Comparison of ENCODE assay signal across 22 cellular contexts in the genomic region with DNA sequence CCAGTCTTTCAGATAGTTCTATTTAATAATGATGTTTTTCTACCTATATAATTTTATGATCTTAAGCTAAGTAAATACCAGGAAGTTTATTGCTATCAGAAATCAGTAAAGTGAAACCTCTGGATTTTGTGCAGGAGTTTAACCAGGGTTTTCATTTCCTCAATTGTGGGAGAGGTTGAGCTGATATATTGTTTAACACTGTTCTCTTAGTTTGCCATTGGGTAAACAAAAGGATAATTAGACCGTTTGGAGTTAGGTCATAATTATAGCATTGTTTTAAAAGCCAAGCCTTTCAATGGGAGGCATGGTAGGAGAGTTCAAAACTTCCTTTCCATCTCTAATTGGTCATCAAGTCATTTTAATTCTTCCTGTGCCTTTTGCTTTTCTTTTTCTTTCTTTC. TPM values are rescaled to one million over a fixed set of nuclear protein-coding genes. Genes with fewer than 3 reads are reported as not detected.
DNase-seq lines count a peak whose midpoint lies in the region; FAIRE-seq and TF ChIP-seq lines count a peak whose summit lies in the region.
"Had no signal": no experiment of that assay in that cellular context is flagged by ENCODE, and none has a peak within 500 bp of the region (broad histone marks: within the 10 kb centered on the region; RNA-seq: fewer than 3 reads in every experiment).

No MANE protein-coding gene starts in this region.

- peak overlapping the region in 3 of 4 donors; percentile 48 to 76 (median 60) for H3K27ac ChIP-seq in transverse colon
- H3K27ac ChIP-seq: HL-60 had no signal

- TF ChIP-seq CTCF in transverse colon (IDR thresholded peaks at IDR 0.05) (no peak), osteocyte (IDR thresholded peaks at IDR 0.05) (no peak)

- TF ChIP-seq POLR2A in transverse colon (IDR thresholded peaks at IDR 0.05): no peak

- H3K4me1 ChIP-seq in transverse colon: peaks cover 0 to 24% (median 10%) of the 10 kb centered on the region in 4 donors
- H3K4me1 ChIP-seq: Caco-2 had no signal

- no peaks in the 10 kb centered on the region for H3K27me3 ChIP-seq in transverse colon

- peaks cover 5% of the 10 kb centered on the region for H3K4me1 Mint-ChIP-seq in osteocyte (ENCODE audit: unreplicated experiment)
- H3K4me1 Mint-ChIP-seq: B cell, H9 had no signal

- no peak overlapping the region for H3K4me3 Mint-ChIP-seq in osteocyte (ENCODE audit: unreplicated experiment)
- H3K4me3 Mint-ChIP-seq: B cell, H9 had no signal

- DNase-seq in NCI-H1417 (lab: John Stamatoyannopoulos, UW) (peak in 2 of 3 experiments; percentile 13 to 55), NCI-H1417 treated with DMSO at 0.1 percent for 48 hours (lab: John Stamatoyannopoulos, UW) (no peak), OCI-M1 (lab: John Stamatoyannopoulos, UW) (peak; percentile 30), frontal cortex (ENCODE audit: low spot score in 2 of 2) (no peak), transverse colon (no peak), osteocyte (ENCODE audit: extremely low spot score, unreplicated experiment) (no peak), cardiac septum (ENCODE audit: low spot score) (no peak), NCI-H187 (lab: John Stamatoyannopoulos, UW) (no peak)
- DNase-seq: Caco-2, DMS153, GDM1, H9, IMR-90, MM.1S, NCI-H1694, NCI-H748 treated with DMSO at 0.1 percent for 48 hours, PC-3, RPMI8226, SIG-M5 had no signal

- in situ Hi-C loops in transverse colon (cut with MboI; ENCODE audit: low pct_ligation_motif_present in 1 of 4, low pct_unique_long_range_greater_than_20kb in 1 of 4, low sequenced_read_pairs in 3 of 4): no loop called here

- FAIRE-seq in frontal cortex (lab: Jason Lieb, UNC): peak; percentile 42
- FAIRE-seq: HTR-8/SVneo had no signal

- peaks cover 0 to 10% (median 0%) of the 10 kb centered on the region in 4 donors for H3K36me3 ChIP-seq in transverse colon

- no peak overlapping the region for H3K27ac Mint-ChIP-seq in osteocyte (ENCODE audit: unreplicated experiment)
- H3K27ac Mint-ChIP-seq: B cell, H9 had no signal

- H3K4me3 ChIP-seq in transverse colon: no peak overlapping the region

- H3K9me3 Mint-ChIP-seq in osteocyte (ENCODE audit: unreplicated experiment): no peaks in the 10 kb centered on the region
- H3K9me3 Mint-ChIP-seq: H9 had no signal

- no peaks in the 10 kb centered on the region for H3K27me3 Mint-ChIP-seq in osteocyte (ENCODE audit: unreplicated experiment)
- H3K27me3 Mint-ChIP-seq: B cell had no signal

- no peak for TF ChIP-seq EP300 in transverse colon (IDR thresholded peaks at IDR 0.05; ENCODE audit: low read depth)

- intact Hi-C loops in transverse colon (cut with DNase I; ENCODE audit: low total_unique reads) (no loop called here), cardiac septum (cut with DNase I) (no loop called here)

- H3K36me3 Mint-ChIP-seq in osteocyte (ENCODE audit: unreplicated experiment): peaks cover 28% of the 10 kb centered on the region

- 13 to 33% methylated on average over 1 of the region's 1 CpG for WGBS in transverse colon (ENCODE audit: low coverage in 1 of 2), 2 donors

- H3K9me3 ChIP-seq in transverse colon: no peaks in the 10 kb centered on the region
- H3K9me3 ChIP-seq: Caco-2 had no signal

RNA-seq across cellular contexts. Expression of a gene that starts 58.7 kb away (rescaled TPM):
- total RNA-seq in frontal cortex: 138 TPM
- 10 to 100 TPM; 58.7 to 99.5 (median 85.0) TPM for total RNA-seq in transverse colon
- total RNA-seq in osteocyte: 32.2 and 34.8 TPM in 2 replicates
- total RNA-seq in cardiac septum: 17.7 TPM

Comparison
In these comparisons a context has a peak if more than half of its experiments do, and no peak if none do; other contexts are left out.
1. DNase-seq: peak in NCI-H1417 (2 of 3) and OCI-M1 (single experiment); none in NCI-H1417 treated with DMSO at 0.1 percent for 48 hours (single experiment), frontal cortex (0 of 2), transverse colon (single experiment), osteocyte (single experiment), cardiac septum (single experiment) and NCI-H187 (0 of 2).